17 cellular contexts compared by ENCODE assay signal in the genomic region with DNA sequence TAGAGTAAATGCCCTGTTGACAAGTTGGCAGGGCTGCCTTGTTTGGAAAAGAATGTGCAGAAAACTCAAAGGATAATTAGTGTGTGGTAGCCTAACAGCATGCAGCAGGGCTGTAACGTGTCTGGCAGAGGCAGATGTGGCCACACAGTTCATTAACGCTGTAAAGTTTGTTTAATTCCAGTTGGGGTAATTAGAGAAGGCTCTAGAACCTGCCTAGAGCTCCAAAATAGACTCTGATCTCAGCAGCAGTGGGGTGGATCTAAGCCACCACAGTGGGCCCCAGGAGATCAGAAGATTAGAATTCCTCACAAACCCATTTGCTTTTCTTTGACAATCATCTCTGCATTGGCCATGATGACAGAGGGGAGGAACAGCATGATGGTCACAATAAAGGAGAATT.
DNase-seq lines count a peak whose midpoint lies in the region; ATAC-seq and TF ChIP-seq lines count a peak whose summit lies in the region.
"Had no signal": no experiment of that assay in that cellular context is flagged by ENCODE, and none has a peak within 500 bp of the region (broad histone marks: within the 10 kb centered on the region; RNA-seq: fewer than 3 reads in every experiment).

No MANE protein-coding gene starts in this region.

- H3K36me3 ChIP-seq in subcutaneous abdominal adipose tissue (ENCODE audit: control insufficient read depth in 5 of 5, insufficient read depth in 5 of 5, low read length in 5 of 5) = no peaks in the 10 kb centered on the region
- no peaks in the 10 kb centered on the region for H3K36me3 ChIP-seq in prostate gland
- H3K36me3 ChIP-seq: spleen had no signal

- TF ChIP-seq POLR2A in prostate gland (IDR thresholded peaks at IDR 0.05) = no peak

- DNase-seq in NCI-H1417 (lab: John Stamatoyannopoulos, UW) (peak in 2 of 3 experiments; percentile 33 to 73), NCI-H1417 treated with DMSO at 0.1 percent for 48 hours (lab: John Stamatoyannopoulos, UW) (no peak), NCI-H2171 (lab: John Stamatoyannopoulos, UW) (peak; percentile 21), prostate gland (ENCODE audit: low spot score) (no peak), dermis blood vessel endothelial cell (no peak)
- DNase-seq: activated CD4-positive, alpha-beta memory T cell treated with anti-CD3 and anti-CD28 coated beads for 36 hours; activated gamma-delta T cell; CD8-positive, alpha-beta T cell; GF-D8; KG1; NCI-H226; spleen; testis had no signal

- H3K4me3 ChIP-seq in subcutaneous abdominal adipose tissue (ENCODE audit: low read depth in 1 of 5, low read length in 5 of 5) = no peak overlapping the region
- H3K4me3 ChIP-seq in prostate gland = no peak overlapping the region
- H3K4me3 ChIP-seq: spleen, testis had no signal

- no peak overlapping the region for H3K9ac ChIP-seq in subcutaneous abdominal adipose tissue (ENCODE audit: low read length in 5 of 5)

- no peak for ATAC-seq in HG03159 (IDR thresholded peaks at IDR 0.05; ENCODE audit: unreplicated experiment)
- ATAC-seq: CD8-positive, alpha-beta T cell had no signal

- intact Hi-C loops in prostate gland (cut with DNase I) = no loop called here

- H3K27me3 ChIP-seq in subcutaneous abdominal adipose tissue (ENCODE audit: control insufficient read depth in 5 of 5, insufficient read depth in 4 of 5, low read length in 5 of 5) (no peaks in the 10 kb centered on the region), prostate gland (replicated peaks; ENCODE audit: insufficient read depth) (no peaks in the 10 kb centered on the region)
- H3K27me3 ChIP-seq: spleen, testis had no signal

- peaks cover 0 to 15% (median 4%) of the 10 kb centered on the region in 5 donors for H3K4me1 ChIP-seq in subcutaneous abdominal adipose tissue (ENCODE audit: control insufficient read depth in 5 of 5, insufficient read depth in 5 of 5, low read length in 5 of 5)
- no peaks in the 10 kb centered on the region for H3K4me1 ChIP-seq in prostate gland (replicated peaks)
- H3K4me1 ChIP-seq: spleen, testis had no signal

- WGBS in prostate gland = 38% methylated on average over 2 of the region's 2 CpGs

- H3K9me3 ChIP-seq in subcutaneous abdominal adipose tissue (ENCODE audit: control insufficient read depth in 5 of 5, low read length in 5 of 5) = no peaks in the 10 kb centered on the region
- no peaks in the 10 kb centered on the region for H3K9me3 ChIP-seq in prostate gland
- H3K9me3 ChIP-seq: spleen, testis had no signal

- TF ChIP-seq CTCF in prostate gland (IDR thresholded peaks at IDR 0.05) = no peak

- H3K27ac ChIP-seq in cingulate gyrus (ENCODE audit: low read depth, low read length) (peak overlapping the region; percentile 21), subcutaneous abdominal adipose tissue (ENCODE audit: low read depth, low read length) (peak overlapping the region; percentile 32), prostate gland (no peak overlapping the region)
- H3K27ac ChIP-seq: 22Rv1, spleen, testis had no signal

Comparison
In these comparisons a context has a peak if more than half of its experiments do, and no peak if none do; other contexts are left out.
1. DNase-seq: peak in NCI-H1417 (2 of 3) and NCI-H2171 (single experiment); none in NCI-H1417 treated with DMSO at 0.1 percent for 48 hours (single experiment), prostate gland (single experiment) and dermis blood vessel endothelial cell (single experiment).
2. H3K27ac ChIP-seq: peak in cingulate gyrus (single experiment) and subcutaneous abdominal adipose tissue (single experiment); none in prostate gland (0 of 2).